ENCODE assay signal across 22 cellular contexts in genomic region chr10:308101-308500, GRCh38.
A peak's percentile ranks its signal among the peaks of the same experiment; 100 is the strongest.
DNase-seq lines count a peak whose midpoint lies in the region; ATAC-seq and TF ChIP-seq lines count a peak whose summit lies in the region.
"Had no signal": no experiment of that assay in that cellular context is flagged by ENCODE, and none has a peak within 500 bp of the region (broad histone marks: within the 10 kb centered on the region; RNA-seq: fewer than 3 reads in every experiment).

No MANE protein-coding gene starts in this region.

- POLR2A ChIA-PET in A673 (lab: Charles Lee; ENCODE audit: low non-redundant PET), result no interaction called here

- no peak for ATAC-seq in HG02938 (IDR thresholded peaks at IDR 0.05; ENCODE audit: unreplicated experiment)
- ATAC-seq: activated CD8-positive, alpha-beta memory T cell treated with anti-CD3 and anti-CD28 coated beads, Interleukin-2, amount 10 ng/mL, durations not matched to agents 7 days and 5 days; activated naive CD4-positive, alpha-beta T cell treated with anti-CD3 and anti-CD28 coated beads, Interleukin-2, amount 50 U/mL, for 72 hours; natural killer cell; stimulated activated naive CD8-positive, alpha-beta T cell treated with anti-CD3 and anti-CD28 coated beads, Interleukin-15, amount 100 ng/mL, for 72 hours had no signal

- H3K27me3 Mint-ChIP-seq in nephron progenitor cell (ENCODE audit: low read depth, poor library complexity), result peaks cover 4% of the 10 kb centered on the region
- H3K27me3 Mint-ChIP-seq: activated CD4-positive, alpha-beta T cell treated with anti-CD3 and anti-CD28 coated beads, Interleukin-2, amount 10 ng/mL, durations not matched to agents 24 days and 14 days; stimulated activated naive CD8-positive, alpha-beta T cell treated with anti-CD3 and anti-CD28 coated beads, Interleukin-15, amount 100 ng/mL, for 72 hours had no signal

- H3K36me3 ChIP-seq in A673 (ENCODE audit: insufficient read depth, low read length, poor library complexity, severe bottlenecking), result no peaks in the 10 kb centered on the region
- peaks cover 0 to 6% (median 0%) of the 10 kb centered on the region in 3 donors for H3K36me3 ChIP-seq in Peyer's patch
- H3K36me3 ChIP-seq: BE2C, brain microvascular endothelial cell had no signal

- H3K36me3 Mint-ChIP-seq in nephron progenitor cell (ENCODE audit: low read depth), result peaks cover 42% of the 10 kb centered on the region
- H3K36me3 Mint-ChIP-seq: activated CD8-positive, alpha-beta memory T cell treated with anti-CD3 and anti-CD28 coated beads, Interleukin-2, amount 10 ng/mL, durations not matched to agents 7 days and 5 days; activated naive CD4-positive, alpha-beta T cell treated with anti-CD3 and anti-CD28 coated beads, Interleukin-2, amount 50 U/mL, for 72 hours; natural killer cell had no signal

- H3K4me1 ChIP-seq in A673 (ENCODE audit: insufficient read depth, low read length, poor library complexity, severe bottlenecking) (peaks cover 25% of the 10 kb centered on the region), Peyer's patch (peaks cover 0 to 20% (median 5%) of the 10 kb centered on the region in 4 donors)
- H3K4me1 ChIP-seq: BE2C, vagina had no signal

- H3K4me1 Mint-ChIP-seq in nephron progenitor cell, result peaks cover 23% of the 10 kb centered on the region
- H3K4me1 Mint-ChIP-seq: stimulated activated naive CD8-positive, alpha-beta T cell treated with anti-CD3 and anti-CD28 coated beads, Interleukin-15, amount 100 ng/mL, for 72 hours had no signal

- peak overlapping the region; percentile 20 for H3K27ac Mint-ChIP-seq in nephron progenitor cell
- H3K27ac Mint-ChIP-seq: activated CD4-positive, alpha-beta T cell treated with anti-CD3 and anti-CD28 coated beads, Interleukin-2, amount 10 ng/mL, durations not matched to agents 24 days and 14 days; activated CD8-positive, alpha-beta memory T cell treated with anti-CD3 and anti-CD28 coated beads, Interleukin-2, amount 10 ng/mL, durations not matched to agents 7 days and 5 days; activated naive CD4-positive, alpha-beta T cell treated with anti-CD3 and anti-CD28 coated beads, Interleukin-2, amount 50 U/mL, for 72 hours had no signal

- BruUV-seq in A673 (replicated peaks; lab: Mats Ljungman, UMichigan), result no TSS peak

- H3K27me3 ChIP-seq in A673 (replicated peaks; ENCODE audit: insufficient read depth, low read depth, low read length, poor library complexity), result no peaks in the 10 kb centered on the region
- H3K27me3 ChIP-seq in Peyer's patch, result no peaks in the 10 kb centered on the region
- H3K27me3 ChIP-seq: BE2C, brain microvascular endothelial cell, vagina had no signal

- no peaks in the 10 kb centered on the region for H3K9me3 Mint-ChIP-seq in nephron progenitor cell
- H3K9me3 Mint-ChIP-seq: activated CD4-positive, alpha-beta T cell treated with anti-CD3 and anti-CD28 coated beads, Interleukin-2, amount 10 ng/mL, durations not matched to agents 24 days and 14 days; activated naive CD4-positive, alpha-beta T cell treated with anti-CD3 and anti-CD28 coated beads, Interleukin-2, amount 50 U/mL, for 72 hours; natural killer cell; stimulated activated naive CD8-positive, alpha-beta T cell treated with anti-CD3 and anti-CD28 coated beads, Interleukin-15, amount 100 ng/mL, for 72 hours had no signal

- TF ChIP-seq CTCF in A673 (conservative IDR thresholded peaks at IDR 0.05; ENCODE audit: low read depth, low read length), result no peak
- peak in 2 of 6 experiments; percentile 16 to 17 for TF ChIP-seq CTCF in Peyer's patch (IDR thresholded peaks at IDR 0.05)
- no peak for TF ChIP-seq CTCF in fibroblast of mammary gland (conservative IDR thresholded peaks at IDR 0.05; ENCODE audit: control insufficient read depth, insufficient read depth, low read depth, low read length)
- TF ChIP-seq CTCF in nephron progenitor cell (IDR thresholded peaks at IDR 0.05), result no peak

- no peak overlapping the region for H3K4me3 Mint-ChIP-seq in nephron progenitor cell
- H3K4me3 Mint-ChIP-seq: activated CD4-positive, alpha-beta T cell treated with anti-CD3 and anti-CD28 coated beads, Interleukin-2, amount 10 ng/mL, durations not matched to agents 24 days and 14 days; activated CD8-positive, alpha-beta memory T cell treated with anti-CD3 and anti-CD28 coated beads, Interleukin-2, amount 10 ng/mL, durations not matched to agents 7 days and 5 days; natural killer cell; stimulated activated naive CD8-positive, alpha-beta T cell treated with anti-CD3 and anti-CD28 coated beads, Interleukin-15, amount 100 ng/mL, for 72 hours had no signal

- H3K9me3 ChIP-seq in A673 (ENCODE audit: low read depth, low read length, poor library complexity, severe bottlenecking) (no peaks in the 10 kb centered on the region), Peyer's patch (no peaks in the 10 kb centered on the region)
- H3K9me3 ChIP-seq: BE2C, Caco-2, vagina had no signal

- DNase-seq in A673 (ENCODE audit: low spot score) (no peak), Peyer's patch (peak in 2 of 3 donors; percentile 40 to 49), fibroblast of mammary gland (ENCODE audit: low read depth) (peak; percentile 35), nephron progenitor cell (no peak), NCI-H345 (lab: John Stamatoyannopoulos, UW) (no peak), NCI-H526 (lab: John Stamatoyannopoulos, UW) (no peak), hippocampal formation (lab: John Stamatoyannopoulos, UW) (no peak)
- DNase-seq: 8988T; activated CD4-positive, alpha-beta T cell treated with anti-CD3 and anti-CD28 coated beads, Interleukin-2, amount 10 ng/mL, durations not matched to agents 24 days and 14 days; activated CD8-positive, alpha-beta memory T cell treated with anti-CD3 and anti-CD28 coated beads, Interleukin-2, amount 10 ng/mL, durations not matched to agents 7 days and 5 days; BE2C; brain microvascular endothelial cell; Caco-2; EL; natural killer cell; NCI-H1105 treated with DMSO at 0.1 percent for 48 hours; NCI-H2081 treated with DMSO at 0.1 percent for 48 hours; NCI-H524; stimulated activated naive CD8-positive, alpha-beta T cell treated with anti-CD3 and anti-CD28 coated beads, Interleukin-15, amount 100 ng/mL, for 72 hours had no signal

- TF ChIP-seq POLR2A in Peyer's patch (IDR thresholded peaks at IDR 0.05), result no peak

- CTCF ChIA-PET in A673 (lab: Charles Lee), result no interaction called here

- peak overlapping the region; percentile 81 for H3K27ac ChIP-seq in A673 (ENCODE audit: low read depth, low read length, poor library complexity, severe bottlenecking)
- H3K27ac ChIP-seq in Peyer's patch, result peak overlapping the region; percentile 27 to 75 (median 57)
- H3K27ac ChIP-seq: brain microvascular endothelial cell, vagina had no signal

- intact Hi-C loops in A673 (cut with micrococcal nuclease; ENCODE audit: unreplicated experiment), result no loop called here

- H3K4me3 ChIP-seq in A673 (ENCODE audit: low read depth, low read length, poor library complexity, severe bottlenecking) (no peak overlapping the region), Peyer's patch (no peak overlapping the region), fibroblast of mammary gland (ENCODE audit: control insufficient read depth, low read depth, low read length) (no peak overlapping the region)
- H3K4me3 ChIP-seq: vagina had no signal

Comparison
In these comparisons a context has a peak if more than half of its experiments do, and no peak if none do; other contexts are left out.
1. DNase-seq: peak in Peyer's patch (2 of 3) and fibroblast of mammary gland (single experiment); none in A673 (single experiment), nephron progenitor cell (single experiment), NCI-H345 (single experiment), NCI-H526 (0 of 2) and hippocampal formation (0 of 2).